In the genomic region with DNA sequence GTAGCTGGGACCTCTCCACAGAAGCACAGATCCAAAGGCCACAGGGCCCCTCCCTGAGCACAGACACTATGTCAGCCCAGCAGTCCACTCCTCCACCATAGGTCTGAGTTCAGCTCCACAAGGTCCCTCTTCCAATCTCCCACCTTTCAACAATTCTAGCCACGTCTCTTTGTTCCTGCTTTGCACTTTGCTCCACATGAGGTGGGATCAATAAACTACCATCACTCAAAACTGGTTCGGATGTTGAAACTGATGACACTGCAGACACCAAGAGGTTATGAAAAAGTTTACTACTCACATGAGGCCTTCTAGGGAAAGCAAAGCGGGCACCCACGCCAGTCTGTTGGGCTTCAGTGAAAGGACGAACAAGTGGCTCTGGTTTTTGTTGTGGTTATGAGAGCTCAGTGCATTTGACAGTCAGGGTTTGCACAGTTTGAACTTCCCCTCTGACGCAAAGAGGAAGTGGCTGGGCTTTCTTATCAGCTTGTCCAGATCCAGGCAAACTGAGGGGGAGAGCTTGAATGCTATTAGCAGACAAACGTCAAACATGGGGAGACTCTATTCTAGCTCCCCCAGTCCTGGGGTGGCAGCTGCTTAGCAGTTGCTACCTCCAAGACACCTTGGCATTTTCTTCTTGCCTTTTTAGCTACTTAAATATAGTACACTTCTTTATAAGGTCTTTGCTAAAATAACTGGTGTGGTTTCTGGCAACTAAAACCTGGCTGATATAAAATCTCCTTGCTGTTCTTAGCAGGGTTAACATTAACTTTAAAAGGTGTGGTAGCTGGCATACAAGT, we compare ENCODE assay signal across 8 cellular contexts. TPM values are rescaled to one million over a fixed set of nuclear protein-coding genes. Genes with fewer than 3 reads are reported as not detected.
A peak's percentile ranks its signal among the peaks of the same experiment; 100 is the strongest.
DNase-seq lines count a peak whose midpoint lies in the region; ATAC-seq, FAIRE-seq and TF ChIP-seq lines count a peak whose summit lies in the region.

No MANE protein-coding gene starts in this region.

- ATAC-seq in GM18861 (IDR thresholded peaks at IDR 0.05; ENCODE audit: unreplicated experiment): peak; percentile 97
- ATAC-seq in HG03097 (IDR thresholded peaks at IDR 0.05; ENCODE audit: low FRiP score, unreplicated experiment): peak; percentile 89
- ATAC-seq in K562: peak; percentile 91

- WGBS in K562 (ENCODE audit: insufficient coverage, low coverage, missing lambda C conversion rate): under 1% methylated on average over 7 of the region's 7 CpGs

- no peaks in the 10 kb centered on the region for H3K9me3 Mint-ChIP-seq in HFFc6

- in situ Hi-C loops in K562 (cut with MboI): no loop called here

- no peak overlapping the region for H3K27ac Mint-ChIP-seq in HFFc6

- H3K79me2 ChIP-seq in K562 (ENCODE audit: control insufficient read depth, insufficient read depth, low read length): peaks cover 49% of the 10 kb centered on the region

- CTCF ChIA-PET in K562 (lab: Yijun Ruan, JAX; ENCODE audit: low intra/inter-chr PET ratio): no interaction called here

- no peaks in the 10 kb centered on the region for H3K9me1 ChIP-seq in K562 (ENCODE audit: control insufficient read depth, insufficient read depth, low read length)

- peak overlapping the region; percentile 79 for H2AFZ ChIP-seq in K562 (ENCODE audit: low read depth, low read length)

- H3K36me3 Mint-ChIP-seq in HFFc6 (ENCODE audit: low read depth): peaks cover 34% of the 10 kb centered on the region

- no peaks in the 10 kb centered on the region for H3K27me3 ChIP-seq in K562 (ENCODE audit: control insufficient read depth in 2 of 2, insufficient read depth in 2 of 2, low read length in 2 of 2)

- H3K36me3 ChIP-seq in K562 (ENCODE audit: control insufficient read depth, insufficient read depth, low read length): peaks cover 46% of the 10 kb centered on the region

- DNase-seq in T-helper 22 cell (ENCODE audit: low read depth) (peak; percentile 50), K562 (ENCODE audit: extremely low read depth in 1 of 4, low spot score in 3 of 4) (peak; percentile 93 to 98 (median 94)), medulla oblongata (ENCODE audit: extremely low spot score) (peak; percentile 90), NCI-H128 (lab: John Stamatoyannopoulos, UW; ENCODE audit: unreplicated experiment) (no peak), HFFc6 (no peak)
- DNase-seq in stimulated activated CD8-positive, alpha-beta memory T cell treated with anti-CD3 and anti-CD28 coated beads, Interleukin-2, amount 100 ng/mL, for 1 hour (ENCODE audit: low read depth in 2 of 2): peak; percentile 24 to 30

- H3K4me1 Mint-ChIP-seq in HFFc6 (ENCODE audit: low read depth): no peaks in the 10 kb centered on the region

- POLR2A ChIA-PET in K562 (lab: Yijun Ruan, JAX): interaction anchor here (0.5 to 1.9 kb wide), 28 partner anchors 9 to 222 kb away, joined by 3 to 16 read pairs (median 4); a partner anchor contains a TSS

- TF ChIP-seq POLR2A in K562 (conservative IDR thresholded peaks at IDR 0.05): peak; percentile 98

- H3K4me3 ChIP-seq in K562: peak overlapping the region; percentile 46

- peak overlapping the region; percentile 92 for H3K4me2 ChIP-seq in K562 (ENCODE audit: insufficient read depth, low read length)

- peak overlapping the region; percentile 96 for H3K27ac ChIP-seq in K562 (ENCODE audit: extremely low read depth, low read depth, low read length)

- no peaks in the 10 kb centered on the region for H3K9me3 ChIP-seq in K562 (replicated peaks; ENCODE audit: control insufficient read depth, insufficient read depth, low read depth, low read length)

- peak in 1 of 2 experiments; percentile 46; a peak in 3 of 4 replicates for TF ChIP-seq RAD21 in K562 (CRISPR knock-in tag; conservative IDR thresholded peaks at IDR 0.05 in 1 of 2, IDR thresholded peaks at IDR 0.05 in 1 of 2)

- H4K20me1 ChIP-seq in K562 (replicated peaks; ENCODE audit: control insufficient read depth, insufficient read depth, low read length): no peaks in the 10 kb centered on the region

- peak; percentile 99 for FAIRE-seq in K562 (lab: Jason Lieb, UNC)

- no peak; a peak in 1 of 6 replicates for TF ChIP-seq CTCF in K562 (IDR thresholded peaks at IDR 0.05 in 2 of 3, conservative IDR thresholded peaks at IDR 0.05 in 1 of 3; ENCODE audit: insufficient read depth in 2 of 3, low read depth in 1 of 3, low read length in 3 of 3)
- TF ChIP-seq CTCF in HFFc6 (IDR thresholded peaks at IDR 0.05): no peak

- TSS peak; percentile 75 for BruUV-seq in K562 (replicated peaks; lab: Mats Ljungman, UMichigan)

- peak; percentile 100 for TF ChIP-seq EP300 in K562 (IDR thresholded peaks at IDR 0.05; ENCODE audit: low read length)

- no peaks in the 10 kb centered on the region; the same call in 1 of the 2 replicates for H3K27me3 Mint-ChIP-seq in HFFc6 (ENCODE audit: insufficient read depth)

- H3K4me1 ChIP-seq in K562 (replicated peaks in 1 of 2; ENCODE audit: control insufficient read depth in 2 of 2, insufficient read depth in 2 of 2, low read length in 2 of 2): peaks cover 24 to 55% of the 10 kb centered on the region in 2 experiments

- H3K4me3 Mint-ChIP-seq in HFFc6: no peak overlapping the region

- intact Hi-C loops in K562 (cut with micrococcal nuclease): loop anchor here (1.0 to 2.0 kb wide), 5 partner anchors 28 to 101 kb away; a partner anchor contains a TSS

- peak overlapping the region; percentile 90 to 93 for H3K9ac ChIP-seq in K562 (ENCODE audit: insufficient read depth in 1 of 2, low read depth in 2 of 2, low read length in 2 of 2)

TF ChIP-seq in K562, 482 proteins besides CTCF, POLR2A, EP300 and RAD21 (continues in another document):
- TF ChIP-seq, protein P1, sequence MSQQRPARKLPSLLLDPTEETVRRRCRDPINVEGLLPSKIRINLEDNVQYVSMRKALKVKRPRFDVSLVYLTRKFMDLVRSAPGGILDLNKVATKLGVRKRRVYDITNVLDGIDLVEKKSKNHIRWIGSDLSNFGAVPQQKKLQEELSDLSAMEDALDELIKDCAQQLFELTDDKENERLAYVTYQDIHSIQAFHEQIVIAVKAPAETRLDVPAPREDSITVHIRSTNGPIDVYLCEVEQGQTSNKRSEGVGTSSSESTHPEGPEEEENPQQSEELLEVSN (IDR thresholded peaks at IDR 0.05; ENCODE audit: borderline replicate concordance in 1 of 2, extremely low read depth in 1 of 2, insufficient read depth in 1 of 2, insufficient read length in 1 of 2, low read depth in 1 of 2, low read length in 1 of 2, poor library complexity in 1 of 2, severe bottlenecking in 1 of 2): peak in 1 of 2 experiments; percentile 40
- TF ChIP-seq SAFB (IDR thresholded peaks at IDR 0.05; ENCODE audit: borderline replicate concordance, low read depth, low read length) (no peak), TAF7 (tag; IDR thresholded peaks at IDR 0.05) (peak; percentile 57; the same call in 1 of the 2 replicates), CEBPB (tag; IDR thresholded peaks at IDR 0.05) (peak; percentile 50), HEY1 (CRISPR knock-in tag; IDR thresholded peaks at IDR 0.05; ENCODE audit: borderline replicate concordance) (0 out of 2 replicates have a peak, but pooled peaks have one; percentile 3), FOXJ3 (CRISPR knock-in tag; IDR thresholded peaks at IDR 0.05) (peak; percentile 11; the same call in 1 of the 2 replicates), HDAC2 (IDR thresholded peaks at IDR 0.05) (peak; percentile 86), HNRNPUL1 (IDR thresholded peaks at IDR 0.05; ENCODE audit: low read length) (no peak), ZBTB7A (IDR thresholded peaks at IDR 0.05; ENCODE audit: borderline replicate concordance, control insufficient read depth, low read depth, low read length) (peak; percentile 38; the same call in 1 of the 2 replicates)
- TF ChIP-seq, protein P2, sequence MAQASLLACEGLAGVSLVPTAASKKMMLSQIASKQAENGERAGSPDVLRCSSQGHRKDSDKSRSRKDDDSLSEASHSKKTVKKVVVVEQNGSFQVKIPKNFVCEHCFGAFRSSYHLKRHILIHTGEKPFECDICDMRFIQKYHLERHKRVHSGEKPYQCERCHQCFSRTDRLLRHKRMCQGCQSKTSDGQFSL (CRISPR knock-in tag; IDR thresholded peaks at IDR 0.05): peak; percentile 70; the same call in 1 of the 2 replicates
- TF ChIP-seq, protein P2 (tag; IDR thresholded peaks at IDR 0.05): peak in 1 of 2 experiments; percentile 52; a peak in 2 of 4 replicates

RNA-seq across cellular contexts. Expression of a gene that starts 37.8 kb away (rescaled TPM):
- 68.7 and 76.5 TPM in 2 replicates for total RNA-seq in K562 (2011; cell fraction: chromatin; rRNA removed; ENCODE audit: low replicate concordance)
- total RNA-seq in K562 (2011; cell fraction: nucleolus; rRNA removed): 40.7 and 42.0 TPM in 2 replicates
- total RNA-seq in K562 (2011; cell fraction: nucleoplasm; rRNA removed): 53.5 and 72.7 TPM in 2 replicates
- 5.8 and 7.9 TPM in 2 replicates for total RNA-seq in K562 (2014; rRNA removed)
- 13.9 and 14.3 TPM in 2 replicates for total RNA-seq in K562 (2014; rRNA removed; fragmentation: Illumina TruSeq; extraction: Trizol)
- total RNA-seq in K562 (2015; rRNA removed; fragmentation: Illumina TruSeq; extraction: Trizol): 14.0 and 15.0 TPM in 2 replicates
- total RNA-seq in K562 (2021): 24.2 and 26.9 TPM in 2 replicates
- polyA plus RNA-seq in K562 (2011; rRNA removed): 10.6 and 11.8 TPM in 2 replicates
- polyA plus RNA-seq in K562 (2011; cell fraction: cytosol; rRNA removed): 4.0 and 6.6 TPM in 2 replicates
- polyA plus RNA-seq in K562 (2011; cell fraction: nucleus; rRNA removed): 22.0 and 24.1 TPM in 2 replicates
- polyA plus RNA-seq in K562 (2012): 6.6 and 7.6 TPM in 2 replicates
- 9.5 and 9.9 TPM in 2 replicates for polyA plus RNA-seq in K562 (2014; fragmentation: Illumina TruSeq; extraction: Trizol)
- 1 to 10 TPM; 1.2 to 1.8 TPM for polyA plus RNA-seq in K562 (2014; fragmentation: Nextera tagmentation; extraction: Ambion mirVana)
- polyA plus RNA-seq in K562 (2014; rRNA removed): 12.4 and 13.1 TPM in 2 replicates
- polyA minus RNA-seq in K562 (2011; rRNA and poly(A)+ RNA removed): 22.8 and 24.7 TPM in 2 replicates
- 8.6 and 11.1 TPM in 2 replicates for polyA minus RNA-seq in K562 (2011; cell fraction: cytosol; rRNA and poly(A)+ RNA removed)
- 14.1 and 22.8 TPM in 2 replicates for polyA minus RNA-seq in K562 (2011; cell fraction: nucleus; rRNA and poly(A)+ RNA removed)
- 10 to 100 TPM; 11.5 to 13.0 (median 12.5) TPM for total RNA-seq in HFFc6 (2021; fragmentation: NEBNext Ultra II Directional; extraction: Animal tissue kit (Norgen Biotek cat#: 25700))

Comparison
In these comparisons a context has a peak if more than half of its experiments do, and no peak if none do; other contexts are left out.
1. DNase-seq: peak in T-helper 22 cell (single experiment), K562 (4 of 4), medulla oblongata (single experiment) and stimulated activated CD8-positive, alpha-beta memory T cell treated with anti-CD3 and anti-CD28 coated beads, Interleukin-2, amount 100 ng/mL, for 1 hour (2 of 2); none in NCI-H128 (single experiment) and HFFc6 (single experiment).
2. Peak in every context shown above with its lines, with median percentiles within 50 percentile points of each other: ATAC-seq.